25 cellular contexts compared by ENCODE assay signal in genomic region chr7:74457007-74457406, GRCh38. TPM values are rescaled to one million over a fixed set of nuclear protein-coding genes. Genes with fewer than 3 reads are reported as not detected.
DNase-seq lines count a peak whose midpoint lies in the region; ATAC-seq, FAIRE-seq and TF ChIP-seq lines count a peak whose summit lies in the region.
"Had no signal": no experiment of that assay in that cellular context is flagged by ENCODE, and none has a peak within 500 bp of the region (broad histone marks: within the 10 kb centered on the region; RNA-seq: fewer than 3 reads in every experiment).

No MANE protein-coding gene starts in this region.

- H3K27me3 Mint-ChIP-seq in neural crest cell (ENCODE audit: low read depth) = no peaks in the 10 kb centered on the region
- H3K27me3 Mint-ChIP-seq in activated CD8-positive, alpha-beta T cell treated with anti-CD3 and anti-CD28 coated beads for 36 hours = peaks cover 6% of the 10 kb centered on the region

- DNase-seq in HepG2 (ENCODE audit: low spot score) = no peak
- DNase-seq in right lobe of liver = no peak
- no peak for DNase-seq in K562 (ENCODE audit: extremely low read depth in 1 of 4, low spot score in 3 of 4)
- no peak for DNase-seq in neural crest cell (ENCODE audit: low read depth, low spot score)
- no peak for DNase-seq in SW480 (ENCODE audit: low spot score)
- DNase-seq in NCI-H2196 (lab: John Stamatoyannopoulos, UW; ENCODE audit: unreplicated experiment) = no peak
- DNase-seq in activated CD8-positive, alpha-beta T cell treated with anti-CD3 and anti-CD28 coated beads for 36 hours = no peak
- DNase-seq: activated CD4-positive, alpha-beta T cell treated with anti-CD3 and anti-CD28 coated beads, Interleukin-2, amount 10 ng/mL, durations not matched to agents 24 days and 14 days; activated T-cell treated with anti-CD3 and anti-CD28 coated beads, Interleukin-2, amount 50 U/mL, for 4 hours; AML-193; DMS79; GF-D8; head of caudate nucleus; kidney glomerular epithelial cell; NCI-H1436 treated with DMSO at 0.1 percent for 48 hours; NCI-H2107; small intestine; stimulated activated naive CD8-positive, alpha-beta T cell treated with anti-CD3 and anti-CD28 coated beads, Interleukin-15, amount 100 ng/mL, for 72 hours; tibial artery had no signal

- ATAC-seq in HepG2 = no peak
- ATAC-seq in right lobe of liver = no peak
- ATAC-seq in K562 = no peak
- ATAC-seq in activated CD8-positive, alpha-beta T cell treated with anti-CD3 and anti-CD28 coated beads for 36 hours = no peak
- ATAC-seq in HG02623 (IDR thresholded peaks at IDR 0.05; ENCODE audit: unreplicated experiment) = no peak
- ATAC-seq: activated T-cell treated with anti-CD3 and anti-CD28 coated beads, Interleukin-2, amount 50 U/mL, for 4 hours; HCT116; SK-N-SH treated with all-trans-retinoic acid at 6 μM for 48 hours; stimulated activated naive CD8-positive, alpha-beta T cell treated with anti-CD3 and anti-CD28 coated beads, Interleukin-15, amount 100 ng/mL, for 72 hours had no signal

- no peak for TF ChIP-seq EP300 in HepG2 (IDR thresholded peaks at IDR 0.05; ENCODE audit: low read depth in 2 of 2, low read length in 2 of 2)
- no peak for TF ChIP-seq EP300 in HepG2 (CRISPR knock-in tag; IDR thresholded peaks at IDR 0.05; ENCODE audit: borderline replicate concordance)
- no peak for TF ChIP-seq EP300 in K562 (IDR thresholded peaks at IDR 0.05; ENCODE audit: low read length)

- H3K27ac ChIP-seq in HepG2 (ENCODE audit: extremely low read length, insufficient read depth, low read length) (no peak overlapping the region), right lobe of liver (no peak overlapping the region), K562 (ENCODE audit: extremely low read depth, low read depth, low read length) (no peak overlapping the region)
- H3K27ac ChIP-seq: KMS-11 had no signal

- H3K79me2 ChIP-seq in HepG2 (ENCODE audit: insufficient read depth, low read length) (peaks cover 50% of the 10 kb centered on the region), K562 (ENCODE audit: control insufficient read depth, insufficient read depth, low read length) (peaks cover 50% of the 10 kb centered on the region)

- H4K20me1 ChIP-seq in HepG2 (ENCODE audit: insufficient read depth, low read length) = peaks cover 3% of the 10 kb centered on the region; the same call in 1 of the 2 replicates
- H4K20me1 ChIP-seq in K562 (replicated peaks; ENCODE audit: control insufficient read depth, insufficient read depth, low read length) = peaks cover 10% of the 10 kb centered on the region; the same call in 1 of the 2 replicates

- H3K4me2 ChIP-seq in HepG2 (ENCODE audit: low read depth, low read length) (no peak overlapping the region), K562 (ENCODE audit: insufficient read depth, low read length) (no peak overlapping the region)
- H3K4me2 ChIP-seq: KMS-11 had no signal

- H3K4me1 Mint-ChIP-seq in neural crest cell = peaks cover 26% of the 10 kb centered on the region
- H3K4me1 Mint-ChIP-seq in activated CD8-positive, alpha-beta T cell treated with anti-CD3 and anti-CD28 coated beads for 36 hours (ENCODE audit: low read depth) = peaks cover 10% of the 10 kb centered on the region

- H3K36me3 Mint-ChIP-seq in neural crest cell (ENCODE audit: low read depth) = no peaks in the 10 kb centered on the region
- no peaks in the 10 kb centered on the region for H3K36me3 Mint-ChIP-seq in activated CD8-positive, alpha-beta T cell treated with anti-CD3 and anti-CD28 coated beads for 36 hours (ENCODE audit: low read depth)

- H3K27ac Mint-ChIP-seq in neural crest cell (ENCODE audit: unreplicated experiment) = no peak overlapping the region
- H3K27ac Mint-ChIP-seq in activated CD8-positive, alpha-beta T cell treated with anti-CD3 and anti-CD28 coated beads for 36 hours = no peak overlapping the region
- H3K27ac Mint-ChIP-seq: activated CD4-positive, alpha-beta T cell treated with anti-CD3 and anti-CD28 coated beads, Interleukin-2, amount 10 ng/mL, durations not matched to agents 24 days and 14 days; stimulated activated naive CD8-positive, alpha-beta T cell treated with anti-CD3 and anti-CD28 coated beads, Interleukin-15, amount 100 ng/mL, for 72 hours; T-helper 2 cell treated with Interferon-gamma antibody and Interleukin-4, amounts not matched to agents 5 μg/mL and 100 μg/mL, for 36 hours had no signal

- H2AFZ ChIP-seq in HepG2 (ENCODE audit: low read length) (no peak overlapping the region), K562 (ENCODE audit: low read depth, low read length) (no peak overlapping the region)

- peaks cover 1 to 4% of the 10 kb centered on the region in 2 experiments; a peak in 1 of 5 replicates for H3K36me3 ChIP-seq in HepG2 (replicated peaks in 1 of 2; ENCODE audit: control insufficient read depth in 1 of 2, insufficient read depth in 2 of 2, low read length in 2 of 2)
- H3K36me3 ChIP-seq in right lobe of liver = no peaks in the 10 kb centered on the region
- peaks cover 3% of the 10 kb centered on the region; the same call in 2 of the 3 replicates for H3K36me3 ChIP-seq in K562 (ENCODE audit: control insufficient read depth, insufficient read depth, low read length)
- H3K36me3 ChIP-seq: tibial artery had no signal

- H3K4me1 ChIP-seq in HepG2 (ENCODE audit: insufficient read depth, low read length) = peaks cover 26% of the 10 kb centered on the region
- peaks cover 0 to 12% (median 4%) of the 10 kb centered on the region in 4 donors for H3K4me1 ChIP-seq in right lobe of liver
- peaks cover 23 to 45% of the 10 kb centered on the region in 2 experiments for H3K4me1 ChIP-seq in K562 (replicated peaks in 1 of 2; ENCODE audit: control insufficient read depth in 2 of 2, insufficient read depth in 2 of 2, low read length in 2 of 2)

- intact Hi-C loops in HepG2 (cut with micrococcal nuclease; ENCODE audit: unreplicated experiment) (no loop called here), right lobe of liver (cut with DNase I) (no loop called here), K562 (cut with micrococcal nuclease) (loop anchor here (10.0 kb wide), 2 partner anchors 108 to 198 kb away; partner anchors contain the start of gene GTF2I)
- intact Hi-C loops in activated CD8-positive, alpha-beta T cell treated with anti-CD3 and anti-CD28 coated beads for 36 hours (cut with micrococcal nuclease) = loop anchor here (10.0 kb wide), 1 partner anchor 88 kb away; no protein-coding TSS in a partner anchor

- POLR2A ChIA-PET in HepG2 (lab: Yijun Ruan, JAX) = no interaction called here
- POLR2A ChIA-PET in K562 (lab: Yijun Ruan, JAX) = interaction anchor here (0.6 kb wide), 1 partner anchor 225 kb away, joined by 3 read pairs; no protein-coding TSS in a partner anchor
- POLR2A ChIA-PET in activated CD8-positive, alpha-beta T cell treated with anti-CD3 and anti-CD28 coated beads for 36 hours (lab: Charles Lee) = no interaction called here

- H3K9me1 ChIP-seq in K562 (ENCODE audit: control insufficient read depth, insufficient read depth, low read length) = no peaks in the 10 kb centered on the region

- TF ChIP-seq CTCF in HepG2 (CRISPR knock-in tag; IDR thresholded peaks at IDR 0.05) = no peak
- TF ChIP-seq CTCF in right lobe of liver (IDR thresholded peaks at IDR 0.05) = no peak
- no peak for TF ChIP-seq CTCF in K562 (IDR thresholded peaks at IDR 0.05 in 2 of 3, conservative IDR thresholded peaks at IDR 0.05 in 1 of 3; ENCODE audit: insufficient read depth in 2 of 3, low read depth in 1 of 3, low read length in 3 of 3)
- no peak for TF ChIP-seq CTCF in neural crest cell (conservative IDR thresholded peaks at IDR 0.05)
- no peak for TF ChIP-seq CTCF in activated CD8-positive, alpha-beta T cell treated with anti-CD3 and anti-CD28 coated beads for 36 hours (IDR thresholded peaks at IDR 0.05)

- H3K9me3 Mint-ChIP-seq in neural crest cell = no peaks in the 10 kb centered on the region
- H3K9me3 Mint-ChIP-seq in activated CD8-positive, alpha-beta T cell treated with anti-CD3 and anti-CD28 coated beads for 36 hours = no peaks in the 10 kb centered on the region
- H3K9me3 Mint-ChIP-seq: activated CD4-positive, alpha-beta T cell treated with anti-CD3 and anti-CD28 coated beads, Interleukin-2, amount 10 ng/mL, durations not matched to agents 24 days and 14 days; activated T-cell treated with anti-CD3 and anti-CD28 coated beads, Interleukin-2, amount 50 U/mL, for 4 hours; stimulated activated naive CD8-positive, alpha-beta T cell treated with anti-CD3 and anti-CD28 coated beads, Interleukin-15, amount 100 ng/mL, for 72 hours; T-helper 2 cell treated with Interferon-gamma antibody and Interleukin-4, amounts not matched to agents 5 μg/mL and 100 μg/mL, for 36 hours had no signal

- peak overlapping the region; percentile 65 for H3K4me3 Mint-ChIP-seq in neural crest cell
- no peak overlapping the region for H3K4me3 Mint-ChIP-seq in activated CD8-positive, alpha-beta T cell treated with anti-CD3 and anti-CD28 coated beads for 36 hours
- H3K4me3 Mint-ChIP-seq: activated CD4-positive, alpha-beta T cell treated with anti-CD3 and anti-CD28 coated beads, Interleukin-2, amount 10 ng/mL, durations not matched to agents 24 days and 14 days; activated T-cell treated with anti-CD3 and anti-CD28 coated beads, Interleukin-2, amount 50 U/mL, for 4 hours; stimulated activated naive CD8-positive, alpha-beta T cell treated with anti-CD3 and anti-CD28 coated beads, Interleukin-15, amount 100 ng/mL, for 72 hours; T-helper 2 cell treated with Interferon-gamma antibody and Interleukin-4, amounts not matched to agents 5 μg/mL and 100 μg/mL, for 36 hours had no signal

- in situ Hi-C loops in HepG2 (cut with HindIII; ENCODE audit: extremely low pct_ligation_motif_present, low pct_unique_long_range_greater_than_20kb) = no loop called here
- in situ Hi-C loops in K562 (cut with MboI) = no loop called here

- no peak overlapping the region for H3K9ac ChIP-seq in HepG2 (ENCODE audit: insufficient read depth, low read depth, low read length)
- H3K9ac ChIP-seq in K562 (ENCODE audit: insufficient read depth in 1 of 2, low read depth in 2 of 2, low read length in 2 of 2) = no peak overlapping the region
- H3K9ac ChIP-seq: KMS-11 had no signal

- TF ChIP-seq RAD21 in HepG2 (CRISPR knock-in tag; IDR thresholded peaks at IDR 0.05) = no peak
- no peak for TF ChIP-seq RAD21 in K562 (CRISPR knock-in tag; conservative IDR thresholded peaks at IDR 0.05 in 1 of 2, IDR thresholded peaks at IDR 0.05 in 1 of 2)

- 95% methylated on average over 4 of the region's 5 CpGs for WGBS in HepG2 (ENCODE audit: low lambda C conversion rate)
- WGBS in right lobe of liver (ENCODE audit: insufficient coverage, low coverage, low lambda C conversion rate, missing lambda C conversion rate) = 70% methylated on average over 5 of the region's 5 CpGs
- WGBS in K562 (ENCODE audit: insufficient coverage, low coverage, missing lambda C conversion rate) = 86% methylated on average over 5 of the region's 5 CpGs

- no peaks in the 10 kb centered on the region for H3K27me3 ChIP-seq in HepG2 (ENCODE audit: control insufficient read depth in 1 of 2, insufficient read depth in 2 of 2, low read length in 2 of 2)
- H3K27me3 ChIP-seq in right lobe of liver = no peaks in the 10 kb centered on the region
- no peaks in the 10 kb centered on the region for H3K27me3 ChIP-seq in K562 (ENCODE audit: control insufficient read depth in 2 of 2, insufficient read depth in 2 of 2, low read length in 2 of 2)
- H3K27me3 ChIP-seq: tibial artery had no signal

- H3K4me3 ChIP-seq in HepG2 (replicated peaks in 1 of 3; ENCODE audit: insufficient read depth in 1 of 3, low read depth in 2 of 3, low read length in 3 of 3) = no peak overlapping the region
- H3K4me3 ChIP-seq in right lobe of liver = no peak overlapping the region
- H3K4me3 ChIP-seq in K562 = no peak overlapping the region
- H3K4me3 ChIP-seq: tibial artery had no signal

- no peak for FAIRE-seq in HepG2 (lab: Jason Lieb, UNC)
- no peak for FAIRE-seq in K562 (lab: Jason Lieb, UNC)
- FAIRE-seq: A204.1, small intestine had no signal

- no peak for TF ChIP-seq POLR2A in HepG2 (IDR thresholded peaks at IDR 0.05; ENCODE audit: insufficient read depth in 1 of 2, low read depth in 2 of 2, low read length in 2 of 2)
- no peak for TF ChIP-seq POLR2A in right lobe of liver (IDR thresholded peaks at IDR 0.05)
- TF ChIP-seq POLR2A in K562 (conservative IDR thresholded peaks at IDR 0.05) = no peak

- BruUV-seq in HepG2 (replicated peaks; lab: Mats Ljungman, UMichigan) (no TSS peak), K562 (replicated peaks; lab: Mats Ljungman, UMichigan) (no TSS peak)

- H3K9me3 ChIP-seq in HepG2 (ENCODE audit: low read length) (no peaks in the 10 kb centered on the region), right lobe of liver (no peaks in the 10 kb centered on the region), K562 (replicated peaks; ENCODE audit: control insufficient read depth, insufficient read depth, low read depth, low read length) (no peaks in the 10 kb centered on the region)
- H3K9me3 ChIP-seq: tibial artery had no signal

- CTCF ChIA-PET in HepG2 (lab: Yijun Ruan, JAX; ENCODE audit: low intra/inter-chr PET ratio, low total read pairs) (no interaction called here), K562 (lab: Yijun Ruan, JAX; ENCODE audit: low intra/inter-chr PET ratio) (no interaction called here)
- CTCF ChIA-PET in activated CD8-positive, alpha-beta T cell treated with anti-CD3 and anti-CD28 coated beads for 36 hours (lab: Charles Lee) = no interaction called here

RNA-seq across cellular contexts. Expression of gene GTF2IRD1, which starts 3.3 kb away (rescaled TPM):
- total RNA-seq in HepG2 (2016; rRNA removed; fragmentation: Illumina TruSeq; extraction: Trizol) = 16.5 and 17.8 TPM in 2 replicates
- total RNA-seq in HepG2 (2016; cell fraction: cytosol; rRNA removed; fragmentation: Illumina TruSeq; extraction: Trizol; ENCODE audit: low read depth) = 8.1 and 9.5 TPM in 2 replicates
- total RNA-seq in HepG2 (2016; cell fraction: insoluble cytoplasmic fraction; rRNA removed; fragmentation: Illumina TruSeq; extraction: Trizol) = 13.6 and 19.1 TPM in 2 replicates
- 17.2 and 18.9 TPM in 2 replicates for total RNA-seq in HepG2 (2016; cell fraction: membrane; rRNA removed; fragmentation: Illumina TruSeq; extraction: Trizol)
- 15.6 and 22.1 TPM in 2 replicates for total RNA-seq in HepG2 (2016; cell fraction: nucleus; rRNA removed; fragmentation: Illumina TruSeq; extraction: Trizol)
- polyA plus RNA-seq in HepG2 (2011; rRNA removed) = 26.7 and 28.2 TPM in 2 replicates
- polyA plus RNA-seq in HepG2 (2011; cell fraction: cytosol; rRNA removed) = 12.3 and 16.0 TPM in 2 replicates
- 38.7 and 43.3 TPM in 2 replicates for polyA plus RNA-seq in HepG2 (2011; cell fraction: nucleus; rRNA removed)
- 36.1 and 37.4 TPM in 2 replicates for polyA plus RNA-seq in HepG2 (2012)
- 10.4 and 12.9 TPM in 2 replicates for polyA plus RNA-seq in HepG2 (2016; cell fraction: cytosol; fragmentation: Illumina TruSeq; extraction: Trizol; ENCODE audit: low read depth)
- polyA plus RNA-seq in HepG2 (2016; cell fraction: insoluble cytoplasmic fraction; fragmentation: Illumina TruSeq; extraction: Trizol; ENCODE audit: low read depth) = 27.6 and 31.7 TPM in 2 replicates
- polyA plus RNA-seq in HepG2 (2016; cell fraction: membrane; fragmentation: Illumina TruSeq; extraction: Trizol; ENCODE audit: low read depth) = 23.3 and 26.7 TPM in 2 replicates
- polyA plus RNA-seq in HepG2 (2016; cell fraction: nucleus; fragmentation: Illumina TruSeq; extraction: Trizol; ENCODE audit: insufficient read depth, low read depth) = 51.1 and 66.8 TPM in 2 replicates
- polyA minus RNA-seq in HepG2 (2011; rRNA and poly(A)+ RNA removed; ENCODE audit: low replicate concordance) = 23.4 and 53.2 TPM in 2 replicates
- polyA minus RNA-seq in HepG2 (2011; cell fraction: cytosol; rRNA and poly(A)+ RNA removed) = 14.9 and 17.7 TPM in 2 replicates
- 15.5 and 16.5 TPM in 2 replicates for polyA minus RNA-seq in HepG2 (2011; cell fraction: nucleus; rRNA and poly(A)+ RNA removed)
- total RNA-seq in right lobe of liver = 1 to 10 TPM; 1.9 to 9.8 (median 6.5) TPM
- 23.2 and 65.0 TPM in 2 replicates for total RNA-seq in K562 (2011; cell fraction: chromatin; rRNA removed; ENCODE audit: low replicate concordance)
- total RNA-seq in K562 (2011; cell fraction: nucleolus; rRNA removed) = 30.5 and 35.3 TPM in 2 replicates
- 22.2 and 23.5 TPM in 2 replicates for total RNA-seq in K562 (2011; cell fraction: nucleoplasm; rRNA removed)
- total RNA-seq in K562 (2014; rRNA removed) = 9.2 and 12.4 TPM in 2 replicates
- total RNA-seq in K562 (2014; rRNA removed; fragmentation: Illumina TruSeq; extraction: Trizol) = 10.8 and 14.0 TPM in 2 replicates
- 13.4 and 15.1 TPM in 2 replicates for total RNA-seq in K562 (2015; rRNA removed; fragmentation: Illumina TruSeq; extraction: Trizol)
- 30.2 and 32.1 TPM in 2 replicates for total RNA-seq in K562 (2021)
- polyA plus RNA-seq in K562 (2011; rRNA removed) = 12.8 and 17.6 TPM in 2 replicates
- 9.3 and 13.0 TPM in 2 replicates for polyA plus RNA-seq in K562 (2011; cell fraction: cytosol; rRNA removed)
- 15.6 and 24.1 TPM in 2 replicates for polyA plus RNA-seq in K562 (2011; cell fraction: nucleus; rRNA removed)
- polyA plus RNA-seq in K562 (2012) = 19.1 and 31.6 TPM in 2 replicates
- polyA plus RNA-seq in K562 (2014; fragmentation: Illumina TruSeq; extraction: Trizol) = 23.8 and 24.5 TPM in 2 replicates
- 1 to 10 TPM; 9.1 to 10.0 TPM for polyA plus RNA-seq in K562 (2014; fragmentation: Nextera tagmentation; extraction: Ambion mirVana)
- polyA plus RNA-seq in K562 (2014; rRNA removed) = 17.0 and 20.8 TPM in 2 replicates
- 9.2 and 9.7 TPM in 2 replicates for polyA minus RNA-seq in K562 (2011; rRNA and poly(A)+ RNA removed)
- polyA minus RNA-seq in K562 (2011; cell fraction: cytosol; rRNA and poly(A)+ RNA removed) = 21.2 and 21.5 TPM in 2 replicates
- 11.3 and 12.9 TPM in 2 replicates for polyA minus RNA-seq in K562 (2011; cell fraction: nucleus; rRNA and poly(A)+ RNA removed)
- 48.0 and 50.1 TPM in 2 replicates for total RNA-seq in neural crest cell
- 1 to 10 TPM; 1.2 to 1.4 TPM for total RNA-seq in activated CD8-positive, alpha-beta T cell treated with anti-CD3 and anti-CD28 coated beads for 36 hours

Comparison
In these comparisons a context has a peak if more than half of its experiments do, and no peak if none do; other contexts are left out.
1. intact Hi-C loops: an anchor here in K562 (10.0 kb wide) and activated CD8-positive, alpha-beta T cell treated with anti-CD3 and anti-CD28 coated beads for 36 hours (10.0 kb wide); none called in HepG2 and right lobe of liver.
2. Of the 241 proteins assayed by ChIP-seq in both HepG2 and K562: peak only in HepG2: ZNF263; only in K562: none; in both: ZNF121; in neither: 239.